Comparison of ENCODE assay signal across 21 cellular contexts in genomic region chr12:80218925-80219714, GRCh38.
DNase-seq lines count a peak whose midpoint lies in the region; ATAC-seq, FAIRE-seq and TF ChIP-seq lines count a peak whose summit lies in the region.
"Had no signal": no experiment of that assay in that cellular context is flagged by ENCODE, and none has a peak within 500 bp of the region (broad histone marks: within the 10 kb centered on the region; RNA-seq: fewer than 3 reads in every experiment).

No MANE protein-coding gene starts in this region.

- no peaks in the 10 kb centered on the region for H3K79me2 ChIP-seq in GM12878 (ENCODE audit: control insufficient read depth, insufficient read depth, low read length)

- TF ChIP-seq CTCF in Caco-2 (IDR thresholded peaks at IDR 0.05; ENCODE audit: insufficient read depth in 1 of 2, low read depth in 1 of 2, low read length in 1 of 2, severe bottlenecking in 1 of 2, unreplicated experiment in 1 of 2) (no peak), GM12878 (IDR thresholded peaks at IDR 0.05 in 2 of 3, conservative IDR thresholded peaks at IDR 0.05 in 1 of 3; ENCODE audit: control insufficient read depth in 2 of 3, extremely low read depth in 1 of 3, insufficient read depth in 1 of 3, low read depth in 3 of 3, low read length in 3 of 3) (no peak), endothelial cell (IDR thresholded peaks at IDR 0.05; ENCODE audit: unreplicated experiment) (no peak), brain microvascular endothelial cell (IDR thresholded peaks at IDR 0.05; ENCODE audit: low read depth, low read length, missing control alignments) (no peak)
- TF ChIP-seq CTCF in CD4-positive, alpha-beta T cell (IDR thresholded peaks at IDR 0.05): no peak

- H3K27me3 Mint-ChIP-seq in Caco-2 (ENCODE audit: insufficient read depth, unreplicated experiment) (no peaks in the 10 kb centered on the region), endothelial cell (ENCODE audit: unreplicated experiment) (no peaks in the 10 kb centered on the region)
- peaks cover 18% of the 10 kb centered on the region for H3K27me3 Mint-ChIP-seq in CD4-positive, alpha-beta T cell

- no peak overlapping the region; the same call in 1 of the 2 replicates for H3K4me2 ChIP-seq in GM12878 (ENCODE audit: control insufficient read depth, insufficient read depth)

- intact Hi-C loops in Caco-2 (cut with micrococcal nuclease; ENCODE audit: unreplicated experiment) (loop anchor here (1.0 kb wide), 3 partner anchors 16 to 24 kb away; no protein-coding TSS in a partner anchor), GM12878 (cut with micrococcal nuclease; ENCODE audit: unreplicated experiment) (no loop called here)
- intact Hi-C loops in CD4-positive, alpha-beta T cell (cut with DNase I, micrococcal nuclease): no loop called here

- H3K9me3 ChIP-seq in Caco-2: no peaks in the 10 kb centered on the region
- no peaks in the 10 kb centered on the region for H3K9me3 ChIP-seq in GM12878 (replicated peaks; ENCODE audit: control insufficient read depth, insufficient read depth, low read length)
- no peaks in the 10 kb centered on the region for H3K9me3 ChIP-seq in CD4-positive, alpha-beta T cell (ENCODE audit: control insufficient read depth, low read length)
- H3K9me3 ChIP-seq: psoas muscle, thyroid gland had no signal

- no peak overlapping the region for H3K4me3 ChIP-seq in Caco-2 (ENCODE audit: low read depth, low read length)
- H3K4me3 ChIP-seq in GM12878: no peak overlapping the region
- H3K4me3 ChIP-seq in rectal smooth muscle tissue (ENCODE audit: low read length): no peak overlapping the region
- H3K4me3 ChIP-seq in brain microvascular endothelial cell (ENCODE audit: low read depth, low read length): no peak overlapping the region
- H3K4me3 ChIP-seq: psoas muscle, thyroid gland had no signal

- no peak for TF ChIP-seq POLR2A in GM12878 (IDR thresholded peaks at IDR 0.05; ENCODE audit: low read depth, low read length)

- no peaks in the 10 kb centered on the region for H3K27me3 ChIP-seq in Caco-2 (replicated peaks; ENCODE audit: control insufficient read depth, insufficient read depth, low read length)
- H3K27me3 ChIP-seq in GM12878 (replicated peaks in 1 of 2; ENCODE audit: control insufficient read depth in 2 of 2, insufficient read depth in 2 of 2, low read length in 1 of 2): no peaks in the 10 kb centered on the region
- no peaks in the 10 kb centered on the region for H3K27me3 ChIP-seq in rectal smooth muscle tissue (ENCODE audit: control insufficient read depth, insufficient read depth, low read length)
- no peaks in the 10 kb centered on the region for H3K27me3 ChIP-seq in CD4-positive, alpha-beta T cell (ENCODE audit: control insufficient read depth, insufficient read depth, low read length)
- no peaks in the 10 kb centered on the region for H3K27me3 ChIP-seq in brain microvascular endothelial cell (replicated peaks)
- H3K27me3 ChIP-seq: thyroid gland had no signal

- H3K36me3 Mint-ChIP-seq in Caco-2 (ENCODE audit: insufficient read depth, unreplicated experiment) (no peaks in the 10 kb centered on the region), endothelial cell (ENCODE audit: low read depth, unreplicated experiment) (no peaks in the 10 kb centered on the region)
- H3K36me3 Mint-ChIP-seq in CD4-positive, alpha-beta T cell (ENCODE audit: low read depth): no peaks in the 10 kb centered on the region
- H3K36me3 Mint-ChIP-seq: activated naive CD4-positive, alpha-beta T cell treated with anti-CD3 and anti-CD28 coated beads, Interleukin-2, amount 50 U/mL, for 24 hours had no signal

- 46% methylated on average over 8 of the region's 8 CpGs for WGBS in GM12878 (ENCODE audit: insufficient coverage, insufficient replicate concordance, low lambda C conversion rate, missing lambda C conversion rate)

- H3K9ac ChIP-seq in GM12878 (ENCODE audit: control insufficient read depth, insufficient read depth, low read length) (no peak overlapping the region), rectal smooth muscle tissue (ENCODE audit: low read length) (no peak overlapping the region)

- TF ChIP-seq EP300 in GM12878 (IDR thresholded peaks at IDR 0.05; ENCODE audit: borderline replicate concordance in 1 of 2, control insufficient read depth in 1 of 2, low read depth in 2 of 2, low read length in 2 of 2): no peak

- H3K4me1 Mint-ChIP-seq in Caco-2 (ENCODE audit: low read depth, unreplicated experiment) (peaks cover 19% of the 10 kb centered on the region), endothelial cell (ENCODE audit: unreplicated experiment) (peaks cover 4% of the 10 kb centered on the region)
- no peaks in the 10 kb centered on the region for H3K4me1 Mint-ChIP-seq in CD4-positive, alpha-beta T cell (ENCODE audit: low read depth)
- H3K4me1 Mint-ChIP-seq: activated naive CD4-positive, alpha-beta T cell treated with anti-CD3 and anti-CD28 coated beads, Interleukin-2, amount 50 U/mL, for 24 hours had no signal

- H3K9me3 Mint-ChIP-seq in Caco-2 (ENCODE audit: unreplicated experiment): no peaks in the 10 kb centered on the region
- H3K9me3 Mint-ChIP-seq in endothelial cell (ENCODE audit: unreplicated experiment): no peaks in the 10 kb centered on the region
- H3K9me3 Mint-ChIP-seq in CD4-positive, alpha-beta T cell: no peaks in the 10 kb centered on the region
- H3K9me3 Mint-ChIP-seq: activated naive CD4-positive, alpha-beta T cell treated with anti-CD3 and anti-CD28 coated beads, Interleukin-2, amount 50 U/mL, for 24 hours had no signal

- no peaks in the 10 kb centered on the region for H3K36me3 ChIP-seq in Caco-2 (ENCODE audit: control insufficient read depth, insufficient read depth, low read length)
- H3K36me3 ChIP-seq in GM12878 (ENCODE audit: control insufficient read depth in 2 of 2, insufficient read depth in 2 of 2, low read length in 1 of 2): no peaks in the 10 kb centered on the region
- no peaks in the 10 kb centered on the region for H3K36me3 ChIP-seq in rectal smooth muscle tissue (ENCODE audit: control insufficient read depth, insufficient read depth, low read length)
- H3K36me3 ChIP-seq in brain microvascular endothelial cell (replicated peaks): no peaks in the 10 kb centered on the region
- H3K36me3 ChIP-seq: thyroid gland had no signal

- SMC1A ChIA-PET in GM12878 (lab: Charles Lee; ENCODE audit: uncharacterized antibody, unreplicated experiment): interaction anchor here (1.0 to 1.6 kb wide), 4 partner anchors 9 to 183 kb away, joined by 3 to 5 read pairs (median 4); no protein-coding TSS in a partner anchor

- H3K27ac Mint-ChIP-seq in Caco-2 (ENCODE audit: unreplicated experiment): no peak overlapping the region
- no peak overlapping the region for H3K27ac Mint-ChIP-seq in endothelial cell (ENCODE audit: unreplicated experiment)
- H3K27ac Mint-ChIP-seq in CD4-positive, alpha-beta T cell: no peak overlapping the region
- H3K27ac Mint-ChIP-seq: activated naive CD4-positive, alpha-beta T cell treated with anti-CD3 and anti-CD28 coated beads, Interleukin-2, amount 50 U/mL, for 24 hours had no signal

- TF ChIP-seq RAD21 in GM12878 (IDR thresholded peaks at IDR 0.05; ENCODE audit: insufficient read depth, low read depth, low read length): no peak

- FAIRE-seq in GM12878 (lab: Jason Lieb, UNC): no peak
- FAIRE-seq: colon, endothelial cell of umbilical vein, frontal cortex had no signal

- peak overlapping the region; percentile 53 for H3K4me3 Mint-ChIP-seq in Caco-2 (ENCODE audit: unreplicated experiment)
- no peak overlapping the region for H3K4me3 Mint-ChIP-seq in endothelial cell (ENCODE audit: unreplicated experiment)
- no peak overlapping the region for H3K4me3 Mint-ChIP-seq in CD4-positive, alpha-beta T cell
- H3K4me3 Mint-ChIP-seq: activated naive CD4-positive, alpha-beta T cell treated with anti-CD3 and anti-CD28 coated beads, Interleukin-2, amount 50 U/mL, for 24 hours had no signal

- peak; percentile 40 to 63 for DNase-seq in Caco-2
- DNase-seq in GM12878 (ENCODE audit: low read depth, low spot score): no peak
- peak; percentile 71 for DNase-seq in islet precursor cell
- no peak for DNase-seq in endothelial cell (ENCODE audit: low spot score)
- no peak for DNase-seq in CD4-positive, alpha-beta T cell
- no peak for DNase-seq in brain microvascular endothelial cell
- no peak for DNase-seq in NCI-H2227 (lab: John Stamatoyannopoulos, UW; ENCODE audit: unreplicated experiment)
- DNase-seq: activated CD4-positive, alpha-beta T cell treated with anti-CD3 and anti-CD28 coated beads, Interleukin-2, amount 50 U/mL, for 48 hours; HCEC 1CT; mesendoderm; NCI-H1930; psoas muscle; stimulated activated naive CD4-positive, alpha-beta T cell; T-helper 1 cell; thyroid gland had no signal

- POLR2A ChIA-PET in Caco-2 (lab: Charles Lee) (interaction anchor here (0.6 kb wide), 1 partner anchor 19 kb away, joined by 4 read pairs; no protein-coding TSS in a partner anchor), GM12878 (lab: Charles Lee) (no interaction called here)
- POLR2A ChIA-PET in CD4-positive, alpha-beta T cell (lab: Charles Lee): no interaction called here

- peak; percentile 25; the same call in 2 of the 3 replicates for ATAC-seq in GM12878
- ATAC-seq in CD4-positive, alpha-beta T cell (ENCODE audit: poor library complexity): no peak
- ATAC-seq: psoas muscle had no signal

- BruUV-seq in Caco-2 (replicated peaks; lab: Mats Ljungman, UMichigan) (no TSS peak), GM12878 (replicated peaks; lab: Mats Ljungman, UMichigan) (no TSS peak)

- no peak overlapping the region for H2AFZ ChIP-seq in GM12878 (ENCODE audit: control insufficient read depth, low read depth, low read length)

- RAD21 ChIA-PET in GM12878 (lab: Charles Lee; ENCODE audit: unreplicated experiment): no interaction called here

- in situ Hi-C loops in GM12878 (cut with MboI): no loop called here
- in situ Hi-C loops in brain microvascular endothelial cell (cut with HindIII; ENCODE audit: low pct_ligation_motif_present, low sequenced_read_pairs): no loop called here

- H3K4me1 ChIP-seq in Caco-2: peaks cover 34% of the 10 kb centered on the region
- H3K4me1 ChIP-seq in GM12878 (ENCODE audit: control insufficient read depth, insufficient read depth, low read length): peaks cover 20% of the 10 kb centered on the region
- peaks cover 3% of the 10 kb centered on the region for H3K4me1 ChIP-seq in rectal smooth muscle tissue (ENCODE audit: control insufficient read depth, insufficient read depth, low read length)
- H3K4me1 ChIP-seq: psoas muscle, thyroid gland had no signal

- no peaks in the 10 kb centered on the region for H4K20me1 ChIP-seq in GM12878 (ENCODE audit: control insufficient read depth, insufficient read depth)

- H3K27ac ChIP-seq in GM12878 (ENCODE audit: control insufficient read depth, insufficient read depth) (no peak overlapping the region), rectal smooth muscle tissue (ENCODE audit: low read depth, low read length) (peak overlapping the region; percentile 5), brain microvascular endothelial cell (no peak overlapping the region)
- H3K27ac ChIP-seq in CD4-positive, alpha-beta T cell (ENCODE audit: low read depth, low read length): no peak overlapping the region
- H3K27ac ChIP-seq: psoas muscle, thyroid gland, VCaP had no signal

- CTCF ChIA-PET in Caco-2 (lab: Charles Lee): interaction anchor here (0.9 to 2.3 kb wide), 2 partner anchors 24 to 51 kb away, joined by 8 to 19 read pairs; no protein-coding TSS in a partner anchor
- CTCF ChIA-PET in GM12878 (lab: Yijun Ruan, JAX): interaction anchor here (0.6 to 1.1 kb wide), 6 partner anchors 9 to 53 kb away, joined by 3 to 4 read pairs (median 3); no protein-coding TSS in a partner anchor
- CTCF ChIA-PET in CD4-positive, alpha-beta T cell (lab: Charles Lee): no interaction called here

Comparison
In these comparisons a context has a peak if more than half of its experiments do, and no peak if none do; other contexts are left out.
1. DNase-seq: peak in Caco-2 (2 of 2) and islet precursor cell (single experiment); none in GM12878 (single experiment), endothelial cell (single experiment), CD4-positive, alpha-beta T cell (0 of 10), brain microvascular endothelial cell (single experiment) and NCI-H2227 (single experiment).